In genomic region chr12:14957769-14958168, GRCh38 we compare ENCODE assay signal across 10 cellular contexts. TPM values are rescaled to one million over a fixed set of nuclear protein-coding genes. Genes with fewer than 3 reads are reported as not detected.
DNase-seq lines count a peak whose midpoint lies in the region; ATAC-seq and TF ChIP-seq lines count a peak whose summit lies in the region.
"Had no signal": no experiment of that assay in that cellular context is flagged by ENCODE, and none has a peak within 500 bp of the region (broad histone marks: within the 10 kb centered on the region; RNA-seq: fewer than 3 reads in every experiment).

No MANE protein-coding gene starts in this region.

- H3K36me3 ChIP-seq in right atrium auricular region: no peaks in the 10 kb centered on the region
- no peaks in the 10 kb centered on the region for H3K36me3 ChIP-seq in mucosa of rectum (ENCODE audit: control insufficient read depth in 2 of 2, insufficient read depth in 2 of 2, low read length in 2 of 2)
- H3K36me3 ChIP-seq in uterus: no peaks in the 10 kb centered on the region

- H3K27me3 Mint-ChIP-seq in activated CD8-positive, alpha-beta T cell treated with anti-CD3 and anti-CD28 coated beads, Interleukin-2, amount 10 ng/mL, durations not matched to agents 7 days and 5 days (ENCODE audit: low read depth): no peaks in the 10 kb centered on the region

- DNase-seq in right atrium auricular region (ENCODE audit: low spot score) (no peak), cardiac septum (ENCODE audit: low spot score) (no peak), uterus (no peak), hepatic stellate cell (ENCODE audit: low spot score) (no peak)
- no peak for DNase-seq in activated CD8-positive, alpha-beta T cell treated with anti-CD3 and anti-CD28 coated beads, Interleukin-2, amount 10 ng/mL, durations not matched to agents 7 days and 5 days
- DNase-seq: COR-L47 had no signal

- POLR2A ChIA-PET in activated CD8-positive, alpha-beta T cell treated with anti-CD3 and anti-CD28 coated beads, Interleukin-2, amount 10 ng/mL, durations not matched to agents 7 days and 5 days (lab: Charles Lee): interaction anchor here (0.6 to 10.5 kb wide), 5 partner anchors 9 to 186 kb away, joined by 3 to 175 read pairs (median 8); a partner anchor contains a TSS

- peak in 1 of 2 donors; percentile 20 for TF ChIP-seq POLR2A in uterus (IDR thresholded peaks at IDR 0.05)

- peaks cover 44% of the 10 kb centered on the region for H3K4me1 Mint-ChIP-seq in activated CD8-positive, alpha-beta T cell treated with anti-CD3 and anti-CD28 coated beads, Interleukin-2, amount 10 ng/mL, durations not matched to agents 7 days and 5 days (ENCODE audit: low read depth)

- H3K27me3 ChIP-seq in right atrium auricular region: no peaks in the 10 kb centered on the region
- H3K27me3 ChIP-seq in mucosa of rectum (ENCODE audit: control insufficient read depth in 2 of 2, insufficient read depth in 2 of 2, low read length in 2 of 2): no peaks in the 10 kb centered on the region
- H3K27me3 ChIP-seq in uterus: no peaks in the 10 kb centered on the region

- peak overlapping the region in 1 of 2 donors; percentile 54 for H3K4me3 ChIP-seq in right atrium auricular region
- H3K4me3 ChIP-seq in mucosa of rectum (ENCODE audit: low read length in 2 of 2): peak overlapping the region; percentile 7 to 49
- H3K4me3 ChIP-seq in uterus: no peak overlapping the region

- H3K36me3 Mint-ChIP-seq in activated CD8-positive, alpha-beta T cell treated with anti-CD3 and anti-CD28 coated beads, Interleukin-2, amount 10 ng/mL, durations not matched to agents 7 days and 5 days (ENCODE audit: low read depth): peaks cover 77% of the 10 kb centered on the region

- H3K27ac Mint-ChIP-seq in activated CD8-positive, alpha-beta T cell treated with anti-CD3 and anti-CD28 coated beads, Interleukin-2, amount 10 ng/mL, durations not matched to agents 7 days and 5 days: peak overlapping the region; percentile 95

- intact Hi-C loops in cardiac septum (cut with DNase I) (loop anchor here (5.0 kb wide), 1 partner anchor 70 kb away; the partner anchor contains the start of gene MGP), uterus (cut with DNase I; ENCODE audit: low total_unique reads) (no loop called here)

- no peak for ATAC-seq in activated CD8-positive, alpha-beta T cell treated with anti-CD3 and anti-CD28 coated beads, Interleukin-2, amount 10 ng/mL, durations not matched to agents 7 days and 5 days
- ATAC-seq in GM21367 (IDR thresholded peaks at IDR 0.05; ENCODE audit: unreplicated experiment) (no peak), HG03571 (IDR thresholded peaks at IDR 0.05; ENCODE audit: unreplicated experiment) (no peak)

- H3K4me1 ChIP-seq in right atrium auricular region (peaks cover 0 to 61% of the 10 kb centered on the region in 2 donors), mucosa of rectum (ENCODE audit: control insufficient read depth in 2 of 2, insufficient read depth in 2 of 2, low read length in 2 of 2) (peaks cover 5 to 15% of the 10 kb centered on the region in 2 donors), uterus (no peaks in the 10 kb centered on the region)

- H3K9me3 Mint-ChIP-seq in activated CD8-positive, alpha-beta T cell treated with anti-CD3 and anti-CD28 coated beads, Interleukin-2, amount 10 ng/mL, durations not matched to agents 7 days and 5 days (ENCODE audit: insufficient read depth): no peaks in the 10 kb centered on the region

- H3K9me3 ChIP-seq in right atrium auricular region (no peaks in the 10 kb centered on the region), mucosa of rectum (ENCODE audit: control insufficient read depth in 2 of 2, low read length in 2 of 2) (no peaks in the 10 kb centered on the region), uterus (no peaks in the 10 kb centered on the region)

- H3K27ac ChIP-seq in right atrium auricular region: peak overlapping the region; percentile 72 to 83
- H3K27ac ChIP-seq in mucosa of rectum (ENCODE audit: low read depth in 2 of 2, low read length in 2 of 2): peak overlapping the region; percentile 53 to 81
- H3K27ac ChIP-seq in uterus: peak overlapping the region; percentile 77 to 82

- peak overlapping the region in 1 of 2 donors; percentile 42 for H3K9ac ChIP-seq in mucosa of rectum (ENCODE audit: low read depth in 1 of 2, low read length in 2 of 2)

- CTCF ChIA-PET in activated CD8-positive, alpha-beta T cell treated with anti-CD3 and anti-CD28 coated beads, Interleukin-2, amount 10 ng/mL, durations not matched to agents 7 days and 5 days (lab: Charles Lee): interaction anchor here (1.2 to 2.0 kb wide), 3 partner anchors 9 to 575 kb away, joined by 3 to 7 read pairs (median 5); no protein-coding TSS in a partner anchor

- peak overlapping the region; percentile 98 for H3K4me3 Mint-ChIP-seq in activated CD8-positive, alpha-beta T cell treated with anti-CD3 and anti-CD28 coated beads, Interleukin-2, amount 10 ng/mL, durations not matched to agents 7 days and 5 days

- TF ChIP-seq CTCF in right atrium auricular region (IDR thresholded peaks at IDR 0.05) (no peak), uterus (IDR thresholded peaks at IDR 0.05) (no peak)

RNA-seq across cellular contexts. Expression of gene ARHGDIB, which starts 3.6 kb away (rescaled TPM):
- total RNA-seq in right atrium auricular region: 100 to 1,000 TPM in 1 of 2 donors, 10 to 100 TPM in 1; 69.5 to 124 TPM
- total RNA-seq in cardiac septum: 45.1 TPM
- 1,000 to 10,000 TPM; 1,528 to 1,576 TPM for total RNA-seq in activated CD8-positive, alpha-beta T cell treated with anti-CD3 and anti-CD28 coated beads, Interleukin-2, amount 10 ng/mL, durations not matched to agents 7 days and 5 days
- total RNA-seq in uterus: 100 to 1,000 TPM in 1 of 4 donors, 10 to 100 TPM in 3; 28.4 to 175 (median 59.9) TPM

RNA-seq across cellular contexts. Expression of gene PDE6H, which starts 15.1 kb away (rescaled TPM):
- total RNA-seq in right atrium auricular region (not detected), cardiac septum (not detected), uterus (not detected)
- under 1 TPM in 1 of 2 experiments, not detected in 1; 0.40 TPM for total RNA-seq in activated CD8-positive, alpha-beta T cell treated with anti-CD3 and anti-CD28 coated beads, Interleukin-2, amount 10 ng/mL, durations not matched to agents 7 days and 5 days
- total RNA-seq: RPMI7951 had no signal

RNA-seq across cellular contexts. Expression of gene ERP27, which starts 19.4 kb away (rescaled TPM):
- total RNA-seq in right atrium auricular region (under 1 TPM; 0.31 to 0.70 TPM), cardiac septum (0.11 TPM), uterus (1 to 10 TPM in 2 of 4 donors, under 1 TPM in 1, not detected in 1; 0.61 to 2.6 (median 1.5) TPM)
- 1 to 10 TPM; 7.9 to 8.7 TPM for total RNA-seq in activated CD8-positive, alpha-beta T cell treated with anti-CD3 and anti-CD28 coated beads, Interleukin-2, amount 10 ng/mL, durations not matched to agents 7 days and 5 days
- total RNA-seq: RPMI7951 had no signal

Comparison
In these comparisons a context has a peak if more than half of its experiments do, and no peak if none do; other contexts are left out.
1. H3K4me3 ChIP-seq: peak in mucosa of rectum (2 of 2); none in uterus (0 of 2).
2. RNA of gene ARHGDIB, which starts 3.6 kb away (total RNA-seq): 1,528 to 1,576 TPM in activated CD8-positive, alpha-beta T cell treated with anti-CD3 and anti-CD28 coated beads, Interleukin-2, amount 10 ng/mL, durations not matched to agents 7 days and 5 days; 69.5 to 124 TPM in right atrium auricular region, 28.4 to 175 TPM in uterus and 45.1 TPM in cardiac septum (single experiment); every median in the first group is over 4 times any median in the second.
3. Peak in every context shown above with its lines, with median percentiles within 50 percentile points of each other: H3K27ac ChIP-seq.